2 cellular contexts compared by ENCODE assay signal in genomic region chr7:87993269-87993668, GRCh38.
TF ChIP-seq lines count a peak whose summit lies in the region.

No MANE protein-coding gene starts in this region.

TF ChIP-seq in HEK293, 187 proteins besides CTCF, POLR2A, EP300 and RAD21 (continued from another document):
- TF ChIP-seq SCRT2 (tag by site-specific recombination; IDR thresholded peaks at IDR 0.05): 0 out of 2 replicates have a peak, but pooled peaks have one; percentile 13
TF ChIP-seq in HEK293: peak in this region for 1.

TF ChIP-seq in K562, 482 proteins besides CTCF, POLR2A, EP300 and RAD21 (continued from another document):
- TF ChIP-seq REST (CRISPR knock-in tag; IDR thresholded peaks at IDR 0.05; ENCODE audit: low read depth): no peak
- TF ChIP-seq SUPT5H (IDR thresholded peaks at IDR 0.05): no peak
- TF ChIP-seq, protein P1, sequence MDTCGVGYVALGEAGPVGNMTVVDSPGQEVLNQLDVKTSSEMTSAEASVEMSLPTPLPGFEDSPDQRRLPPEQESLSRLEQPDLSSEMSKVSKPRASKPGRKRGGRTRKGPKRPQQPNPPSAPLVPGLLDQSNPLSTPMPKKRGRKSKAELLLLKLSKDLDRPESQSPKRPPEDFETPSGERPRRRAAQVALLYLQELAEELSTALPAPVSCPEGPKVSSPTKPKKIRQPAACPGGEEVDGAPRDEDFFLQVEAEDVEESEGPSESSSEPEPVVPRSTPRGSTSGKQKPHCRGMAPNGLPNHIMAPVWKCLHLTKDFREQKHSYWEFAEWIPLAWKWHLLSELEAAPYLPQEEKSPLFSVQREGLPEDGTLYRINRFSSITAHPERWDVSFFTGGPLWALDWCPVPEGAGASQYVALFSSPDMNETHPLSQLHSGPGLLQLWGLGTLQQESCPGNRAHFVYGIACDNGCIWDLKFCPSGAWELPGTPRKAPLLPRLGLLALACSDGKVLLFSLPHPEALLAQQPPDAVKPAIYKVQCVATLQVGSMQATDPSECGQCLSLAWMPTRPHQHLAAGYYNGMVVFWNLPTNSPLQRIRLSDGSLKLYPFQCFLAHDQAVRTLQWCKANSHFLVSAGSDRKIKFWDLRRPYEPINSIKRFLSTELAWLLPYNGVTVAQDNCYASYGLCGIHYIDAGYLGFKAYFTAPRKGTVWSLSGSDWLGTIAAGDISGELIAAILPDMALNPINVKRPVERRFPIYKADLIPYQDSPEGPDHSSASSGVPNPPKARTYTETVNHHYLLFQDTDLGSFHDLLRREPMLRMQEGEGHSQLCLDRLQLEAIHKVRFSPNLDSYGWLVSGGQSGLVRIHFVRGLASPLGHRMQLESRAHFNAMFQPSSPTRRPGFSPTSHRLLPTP (IDR thresholded peaks at IDR 0.05; ENCODE audit: borderline replicate concordance, extremely low read depth, insufficient read length): no peak
- TF ChIP-seq CEBPG (CRISPR knock-in tag; IDR thresholded peaks at IDR 0.05): no peak
- TF ChIP-seq CEBPG (tag; conservative IDR thresholded peaks at IDR 0.05 in 1 of 2, IDR thresholded peaks at IDR 0.05 in 1 of 2): peak in 1 of 2 experiments; percentile 75; a peak in 2 of 4 replicates
- TF ChIP-seq CEBPB (tag; IDR thresholded peaks at IDR 0.05): peak; percentile 68
TF ChIP-seq in K562: peak in this region for 2.
